ENCODE assay signal across 1 cellular context in the genomic region with DNA sequence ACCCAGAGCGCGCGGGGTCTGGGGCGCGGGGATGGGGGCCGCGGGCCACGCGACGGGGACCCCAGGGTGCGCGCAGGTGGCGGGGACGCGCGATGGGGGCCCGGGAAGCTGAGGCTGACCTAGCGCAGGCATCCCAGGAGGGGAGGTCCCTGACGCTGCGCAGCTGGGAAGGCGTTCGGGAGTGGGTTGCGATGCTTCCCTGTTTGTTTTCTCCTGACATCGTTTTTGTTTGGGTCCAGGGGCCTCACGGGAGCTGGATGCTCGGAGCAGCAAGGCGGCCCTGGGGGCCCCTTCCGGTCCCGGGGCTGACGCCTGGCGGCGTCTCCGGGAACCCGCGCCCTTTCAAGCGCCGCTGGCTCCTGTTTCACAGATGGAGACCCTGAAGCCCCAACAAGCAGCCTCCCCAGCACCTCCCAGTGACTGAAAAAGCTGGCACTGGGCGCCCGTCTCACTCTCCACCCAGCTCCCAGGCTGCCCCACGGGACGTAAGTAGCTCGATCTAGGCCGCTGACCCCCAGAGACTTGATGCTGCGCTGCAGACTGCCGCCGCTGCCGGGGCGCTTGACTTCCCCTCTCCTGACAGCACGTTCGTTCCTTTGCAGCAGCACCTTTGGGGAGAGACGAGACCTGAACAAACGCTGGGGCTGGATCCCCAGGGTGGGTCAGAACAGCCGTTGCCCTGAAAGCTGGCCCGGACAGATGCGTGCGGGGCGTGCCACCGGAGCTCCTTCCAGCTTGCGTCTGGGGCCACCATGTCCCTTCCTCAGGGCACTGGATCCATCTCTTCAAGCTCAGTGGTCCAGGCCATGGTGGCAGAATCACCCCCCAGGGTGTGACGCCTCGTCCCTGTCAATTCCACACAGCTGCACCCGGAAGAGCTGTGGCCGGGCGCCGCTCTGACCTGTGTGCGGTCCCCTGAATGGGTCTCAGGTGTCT.
TF ChIP-seq lines count a peak whose summit lies in the region.

No MANE protein-coding gene starts in this region.

TF ChIP-seq in K562, 482 proteins besides CTCF, POLR2A, EP300 and RAD21:
- peak; percentile 38 for TF ChIP-seq PHF20 (IDR thresholded peaks at IDR 0.05; ENCODE audit: partially characterized antibody)
- no peak for TF ChIP-seq ZNF263 (CRISPR knock-in tag; IDR thresholded peaks at IDR 0.05; ENCODE audit: borderline replicate concordance)
- peak; percentile 39 for TF ChIP-seq GABPB1 (CRISPR knock-in tag; IDR thresholded peaks at IDR 0.05)
- TF ChIP-seq JUNB (CRISPR knock-in tag; conservative IDR thresholded peaks at IDR 0.05): no peak
- TF ChIP-seq PRMT5 (CRISPR knock-in tag; IDR thresholded peaks at IDR 0.05): 0 out of 2 replicates have a peak, but pooled peaks have one; percentile 37
- peak; percentile 69 for TF ChIP-seq SAP30 (IDR thresholded peaks at IDR 0.05; ENCODE audit: borderline replicate concordance, insufficient read depth, low read depth, low read length, poor library complexity, severe bottlenecking)
- TF ChIP-seq SPI1 (IDR thresholded peaks at IDR 0.05; ENCODE audit: borderline replicate concordance, low read depth, low read length): 0 out of 2 replicates have a peak, but pooled peaks have one; percentile 9
- TF ChIP-seq OTX1 (CRISPR knock-in tag; IDR thresholded peaks at IDR 0.05): no peak
- 0 out of 4 replicates have a peak, but pooled peaks of 1 of the 2 experiments have one; percentile 5 for TF ChIP-seq KDM4B (IDR thresholded peaks at IDR 0.05; ENCODE audit: borderline replicate concordance in 2 of 2, low read depth in 1 of 2)
- TF ChIP-seq L3MBTL2 (IDR thresholded peaks at IDR 0.05): no peak; the same call in 1 of the 2 replicates
- peak; percentile 71 for TF ChIP-seq GABPA (tag; conservative IDR thresholded peaks at IDR 0.05; ENCODE audit: low read depth)
- TF ChIP-seq ETV5 (CRISPR knock-in tag; IDR thresholded peaks at IDR 0.05; ENCODE audit: low read depth): 0 out of 2 replicates have a peak, but pooled peaks have one; percentile 46
- TF ChIP-seq RBFOX2 (IDR thresholded peaks at IDR 0.05; ENCODE audit: low read depth, low read length): peak; percentile 40
- peak; percentile 69 for TF ChIP-seq RBBP5 (IDR thresholded peaks at IDR 0.05; ENCODE audit: borderline replicate concordance, insufficient read depth, low read length, poor library complexity, severe bottlenecking)
- TF ChIP-seq HDAC1 (IDR thresholded peaks at IDR 0.05): no peak
- TF ChIP-seq ZNF280A (IDR thresholded peaks at IDR 0.05; ENCODE audit: low read depth, partially characterized antibody): no peak
- TF ChIP-seq NR1H2 (CRISPR knock-in tag; IDR thresholded peaks at IDR 0.05): 0 out of 2 replicates have a peak, but pooled peaks have one; percentile 18
- peak; percentile 15 for TF ChIP-seq TAF1 (IDR thresholded peaks at IDR 0.05; ENCODE audit: control insufficient read depth, extremely low read depth, insufficient read depth, low read length, severe bottlenecking)
- TF ChIP-seq ATF1 (CRISPR knock-in tag; IDR thresholded peaks at IDR 0.05): no peak
- TF ChIP-seq ATF1 (tag; IDR thresholded peaks at IDR 0.05): peak; percentile 25; the same call in 1 of the 2 replicates
- peak; percentile 32 for TF ChIP-seq KDM5B (IDR thresholded peaks at IDR 0.05; ENCODE audit: insufficient replicate concordance, low read depth, low read length)
- TF ChIP-seq ZFX (CRISPR knock-in tag; IDR thresholded peaks at IDR 0.05): peak; percentile 42; the same call in 1 of the 2 replicates
- peak; percentile 63 for TF ChIP-seq ETV1 (tag; conservative IDR thresholded peaks at IDR 0.05; ENCODE audit: low read depth)
- TF ChIP-seq PHF8 (IDR thresholded peaks at IDR 0.05; ENCODE audit: borderline replicate concordance, low read length): peak; percentile 52; the same call in 1 of the 2 replicates
- TF ChIP-seq MEF2A (IDR thresholded peaks at IDR 0.05; ENCODE audit: control insufficient read depth, low read depth, low read length): no peak
- peak; percentile 4 for TF ChIP-seq FIP1L1 (IDR thresholded peaks at IDR 0.05; ENCODE audit: low read depth, low read length, poor library complexity, severe bottlenecking)
